Comparison of ENCODE assay signal across 1 cellular context in the genomic region with DNA sequence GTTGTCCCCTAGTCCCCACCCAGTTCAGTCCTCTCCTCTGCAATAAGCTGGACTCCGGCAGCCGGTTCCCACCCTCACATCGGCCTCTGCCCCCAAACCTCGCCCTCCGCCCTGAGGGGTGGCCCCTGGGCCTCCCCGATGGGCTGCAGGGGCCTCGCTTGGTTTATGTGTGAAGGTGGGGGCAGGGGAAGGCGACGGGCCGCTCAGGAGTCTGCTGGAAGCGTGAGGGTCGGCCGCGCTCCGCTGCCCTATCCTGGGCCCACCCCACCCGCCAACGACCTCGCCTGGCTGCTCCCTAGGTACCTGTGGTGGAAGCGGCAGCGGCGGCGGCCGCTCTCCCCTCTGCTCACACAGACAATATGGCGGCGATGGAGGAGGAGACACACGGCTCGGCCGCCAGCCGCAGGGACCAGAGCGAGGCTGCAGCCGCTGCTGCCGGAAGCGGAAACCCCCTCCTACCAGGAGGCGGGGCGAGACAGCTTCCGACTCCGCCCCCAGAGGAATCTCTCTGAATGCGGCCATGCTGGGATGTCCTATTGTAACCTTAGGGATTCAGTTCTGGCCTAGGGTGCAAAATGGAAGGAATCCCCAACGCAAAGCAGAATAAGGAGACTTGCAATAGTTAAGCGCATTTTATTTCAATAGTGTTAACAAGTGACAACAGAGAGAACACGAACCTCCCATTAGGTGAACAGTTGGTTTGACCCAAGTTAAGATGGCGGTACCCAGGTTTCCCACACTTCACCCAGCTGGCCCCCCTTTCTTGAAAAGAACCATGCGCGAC.
TF ChIP-seq lines count a peak whose summit lies in the region.

A gene (minus strand): TSS at position 422 of the 784 bp plus-strand sequence. CDS start 35,239 bp downstream, outside the sequence.

TF ChIP-seq in A549, 52 proteins besides CTCF, POLR2A, EP300 and RAD21 (continued from another document):
- TF ChIP-seq PHF8 (IDR thresholded peaks at IDR 0.05; ENCODE audit: borderline replicate concordance, low read depth), result peak; percentile 97
- TF ChIP-seq TP53 (CRISPR knock-in tag; IDR thresholded peaks at IDR 0.05), result peak; percentile 61; the same call in 1 of the 2 replicates
- peak; percentile 75; the same call in 1 of the 2 replicates for TF ChIP-seq HOXB13 (CRISPR knock-in tag; IDR thresholded peaks at IDR 0.05; ENCODE audit: low read depth)
- TF ChIP-seq HOXB5 (CRISPR knock-in tag; IDR thresholded peaks at IDR 0.05), result no peak
- TF ChIP-seq, protein P1, sequence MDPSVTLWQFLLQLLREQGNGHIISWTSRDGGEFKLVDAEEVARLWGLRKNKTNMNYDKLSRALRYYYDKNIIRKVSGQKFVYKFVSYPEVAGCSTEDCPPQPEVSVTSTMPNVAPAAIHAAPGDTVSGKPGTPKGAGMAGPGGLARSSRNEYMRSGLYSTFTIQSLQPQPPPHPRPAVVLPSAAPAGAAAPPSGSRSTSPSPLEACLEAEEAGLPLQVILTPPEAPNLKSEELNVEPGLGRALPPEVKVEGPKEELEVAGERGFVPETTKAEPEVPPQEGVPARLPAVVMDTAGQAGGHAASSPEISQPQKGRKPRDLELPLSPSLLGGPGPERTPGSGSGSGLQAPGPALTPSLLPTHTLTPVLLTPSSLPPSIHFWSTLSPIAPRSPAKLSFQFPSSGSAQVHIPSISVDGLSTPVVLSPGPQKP (IDR thresholded peaks at IDR 0.05; ENCODE audit: low read depth, low read length), result no peak
- TF ChIP-seq MAZ (IDR thresholded peaks at IDR 0.05; ENCODE audit: borderline replicate concordance, low read depth, low read length), result peak; percentile 100
